ENCODE assay signal across 25 cellular contexts in genomic region chr6:31906122-31906521, GRCh38. TPM values are rescaled to one million over a fixed set of nuclear protein-coding genes. Genes with fewer than 3 reads are reported as not detected.
DNase-seq lines count a peak whose midpoint lies in the region; ATAC-seq and TF ChIP-seq lines count a peak whose summit lies in the region.
"Had no signal": no experiment of that assay in that cellular context is flagged by ENCODE, and none has a peak within 500 bp of the region (broad histone marks: within the 10 kb centered on the region; RNA-seq: fewer than 3 reads in every experiment).

No MANE protein-coding gene starts in this region.

- CTCF ChIA-PET in IMR-90 (lab: Yijun Ruan, JAX) = interaction anchor here (2.1 kb wide), 1 partner anchor 46 kb away, joined by 10 read pairs; no protein-coding TSS in a partner anchor

- H3K27ac ChIP-seq in IMR-90 (ENCODE audit: insufficient read depth, low read length) = no peak overlapping the region
- H3K27ac ChIP-seq in spleen = no peak overlapping the region
- H3K27ac ChIP-seq: colonic mucosa, foreskin keratinocyte, left lung, SJSA1, thoracic aorta had no signal

- H3K79me1 ChIP-seq in IMR-90 (ENCODE audit: low read depth in 1 of 2, low read length in 2 of 2) = peaks cover 0 to 5% of the 10 kb centered on the region in 2 experiments; a peak in 2 of 4 replicates

- H4K91ac ChIP-seq in IMR-90 (ENCODE audit: insufficient read depth, low read depth, low read length) = peak overlapping the region; percentile 32

- no TSS peak for BruUV-seq in IMR-90 (replicated peaks; lab: Mats Ljungman, UMichigan)

- H3K18ac ChIP-seq in IMR-90 (ENCODE audit: low read depth, low read length) = no peak overlapping the region

- H3K4me1 Mint-ChIP-seq in glutamatergic neuron (ENCODE audit: low read depth, unreplicated experiment) = peaks cover 3% of the 10 kb centered on the region
- peaks cover 27% of the 10 kb centered on the region for H3K4me1 Mint-ChIP-seq in activated T-cell treated with anti-CD3 and anti-CD28 coated beads, Interleukin-2, amount 50 U/mL, for 72 hours (ENCODE audit: low read depth)

- peak overlapping the region; percentile 10; the same call in 1 of the 3 replicates for H2BK15ac ChIP-seq in IMR-90 (ENCODE audit: low read depth, low read length)

- peaks cover 9% of the 10 kb centered on the region for H3K9me3 Mint-ChIP-seq in glutamatergic neuron (ENCODE audit: unreplicated experiment)
- no peaks in the 10 kb centered on the region for H3K9me3 Mint-ChIP-seq in activated T-cell treated with anti-CD3 and anti-CD28 coated beads, Interleukin-2, amount 50 U/mL, for 72 hours
- H3K9me3 Mint-ChIP-seq: activated naive CD4-positive, alpha-beta T cell treated with anti-CD3 and anti-CD28 coated beads, Interleukin-2, amount 50 U/mL, for 24 hours; stimulated activated naive CD8-positive, alpha-beta T cell treated with anti-CD3 and anti-CD28 coated beads, Interleukin-15, Interleukin-2, amounts not matched to agents 100 ng/mL and 50 ng/mL, for 24 hours had no signal

- TF ChIP-seq CTCF in IMR-90 (conservative IDR thresholded peaks at IDR 0.05; ENCODE audit: low read depth, low read length) = no peak
- TF ChIP-seq CTCF in glutamatergic neuron (IDR thresholded peaks at IDR 0.05; ENCODE audit: partially characterized antibody, unreplicated experiment) = no peak
- TF ChIP-seq CTCF in spleen (IDR thresholded peaks at IDR 0.05 in 8 of 11, conservative IDR thresholded peaks at IDR 0.05 in 3 of 11) = no peak
- no peak for TF ChIP-seq CTCF in omental fat pad (IDR thresholded peaks at IDR 0.05)

- DNase-seq in NCI-H2227 (lab: John Stamatoyannopoulos, UW; ENCODE audit: unreplicated experiment) (peak; percentile 27), NCI-H2227 treated with DMSO at 0.1 percent for 48 hours (lab: John Stamatoyannopoulos, UW) (no peak), IMR-90 (no peak), glutamatergic neuron (no peak), spleen (peak; percentile 9), NCI-H1417 treated with DMSO at 0.1 percent for 48 hours (lab: John Stamatoyannopoulos, UW) (no peak), omental fat pad (ENCODE audit: low spot score) (no peak)
- DNase-seq in activated T-cell treated with anti-CD3 and anti-CD28 coated beads, Interleukin-2, amount 50 U/mL, for 72 hours = no peak
- DNase-seq: colonic mucosa, DMS 273 treated with DMSO at 0.1 percent for 48 hours, foreskin keratinocyte, GDM1, Karpas-422, left lung, MV-4-11, NCI-H146, NCI-H524 treated with DMSO at 0.1 percent for 48 hours had no signal

- H3K4me3 ChIP-seq in IMR-90 (ENCODE audit: insufficient read depth, low read depth, low read length) = no peak overlapping the region
- no peak overlapping the region for H3K4me3 ChIP-seq in spleen
- H3K4me3 ChIP-seq: colonic mucosa, HAP-1, left lung, SJSA1, thoracic aorta had no signal

- peak overlapping the region; percentile 28 for H3K4me3 Mint-ChIP-seq in glutamatergic neuron (ENCODE audit: unreplicated experiment)
- H3K4me3 Mint-ChIP-seq in activated T-cell treated with anti-CD3 and anti-CD28 coated beads, Interleukin-2, amount 50 U/mL, for 72 hours = no peak overlapping the region
- H3K4me3 Mint-ChIP-seq: activated naive CD4-positive, alpha-beta T cell treated with anti-CD3 and anti-CD28 coated beads, Interleukin-2, amount 50 U/mL, for 24 hours; stimulated activated naive CD8-positive, alpha-beta T cell treated with anti-CD3 and anti-CD28 coated beads, Interleukin-15, Interleukin-2, amounts not matched to agents 100 ng/mL and 50 ng/mL, for 24 hours had no signal

- peak overlapping the region; percentile 46 for H3K27ac Mint-ChIP-seq in glutamatergic neuron (ENCODE audit: unreplicated experiment)
- no peak overlapping the region for H3K27ac Mint-ChIP-seq in activated T-cell treated with anti-CD3 and anti-CD28 coated beads, Interleukin-2, amount 50 U/mL, for 72 hours
- H3K27ac Mint-ChIP-seq: stimulated activated naive CD8-positive, alpha-beta T cell treated with anti-CD3 and anti-CD28 coated beads, Interleukin-15, Interleukin-2, amounts not matched to agents 100 ng/mL and 50 ng/mL, for 24 hours had no signal

- H3K9ac ChIP-seq in IMR-90 (ENCODE audit: low read depth, low read length) = no peak overlapping the region; the same call in 1 of the 2 replicates

- dilution Hi-C loops in IMR-90 (cut with HindIII; ENCODE audit: low sequenced_read_pairs, unreplicated experiment) = no loop called here

- H2BK120ac ChIP-seq in IMR-90 (ENCODE audit: low read depth, low read length) = no peak overlapping the region; the same call in 1 of the 2 replicates

- no peaks in the 10 kb centered on the region for H3K9me3 ChIP-seq in IMR-90 (ENCODE audit: control insufficient read depth, insufficient read depth, low read length)
- no peaks in the 10 kb centered on the region for H3K9me3 ChIP-seq in spleen
- H3K9me3 ChIP-seq: colonic mucosa, HAP-1, left lung, SJSA1, thoracic aorta had no signal

- H2BK20ac ChIP-seq in IMR-90 (ENCODE audit: low read depth, low read length) = 0 out of 2 replicates have a peak overlapping the region, but pooled peaks have one; percentile 15

- H2AK5ac ChIP-seq in IMR-90 (ENCODE audit: low read depth, low read length) = peak overlapping the region; percentile 30; the same call in 1 of the 2 replicates

- no peaks in the 10 kb centered on the region for H3K36me3 Mint-ChIP-seq in glutamatergic neuron (ENCODE audit: unreplicated experiment)
- H3K36me3 Mint-ChIP-seq in activated T-cell treated with anti-CD3 and anti-CD28 coated beads, Interleukin-2, amount 50 U/mL, for 72 hours (ENCODE audit: insufficient read depth in 2 of 2) = no peaks in the 10 kb centered on the region
- H3K36me3 Mint-ChIP-seq: activated naive CD4-positive, alpha-beta T cell treated with anti-CD3 and anti-CD28 coated beads, Interleukin-2, amount 50 U/mL, for 24 hours had no signal

- TF ChIP-seq RAD21 in IMR-90 (IDR thresholded peaks at IDR 0.05; ENCODE audit: low read length) = no peak

- H2BK5ac ChIP-seq in IMR-90 (ENCODE audit: low read depth, low read length, poor library complexity, severe bottlenecking) = no peak overlapping the region

- H3K23ac ChIP-seq in IMR-90 (ENCODE audit: low read depth, low read length) = no peak overlapping the region

- no peak overlapping the region for H4K8ac ChIP-seq in IMR-90 (ENCODE audit: low read depth in 2 of 2, low read length in 2 of 2)

- ATAC-seq in IMR-90 (ENCODE audit: low read depth) (no peak), omental fat pad (ENCODE audit: low FRiP score) (no peak)
- ATAC-seq in activated T-cell treated with anti-CD3 and anti-CD28 coated beads, Interleukin-2, amount 50 U/mL, for 72 hours (replicated peaks in 1 of 2) = no peak
- ATAC-seq: esophagus mucosa, foreskin keratinocyte, left lung had no signal

- H3K36me3 ChIP-seq in IMR-90 (ENCODE audit: control insufficient read depth, insufficient read depth, low read length) (no peaks in the 10 kb centered on the region), spleen (no peaks in the 10 kb centered on the region)
- H3K36me3 ChIP-seq: colonic mucosa, HAP-1, left lung, thoracic aorta had no signal

- H3K14ac ChIP-seq in IMR-90 (replicated peaks; ENCODE audit: low read depth, low read length) = no peak overlapping the region

- peaks cover 9% of the 10 kb centered on the region; the same call in 1 of the 2 replicates for H3K9me1 ChIP-seq in IMR-90 (ENCODE audit: insufficient read depth, low read length)

- no peak overlapping the region for H3K56ac ChIP-seq in IMR-90 (ENCODE audit: extremely low read depth, insufficient read depth, low read length)

- no peak overlapping the region for H2AK9ac ChIP-seq in IMR-90 (replicated peaks; ENCODE audit: low read depth, low read length, poor library complexity)

- 45% methylated on average over 2 of the region's 4 CpGs; no CpG with 5 or more reads in 1 of the 2 experiments for WGBS in IMR-90 (ENCODE audit: extremely low coverage in 2 of 2, insufficient read length in 1 of 2), 2 experiments
- WGBS in spleen, 5 donors = 57 to 75% (median 60%) methylated on average over 4 of the region's 4 CpGs

- no peak for TF ChIP-seq POLR2A in IMR-90 (IDR thresholded peaks at IDR 0.05; ENCODE audit: low read depth, low read length)
- TF ChIP-seq POLR2A in spleen (IDR thresholded peaks at IDR 0.05) = no peak

- H3K4me2 ChIP-seq in IMR-90 (ENCODE audit: low read depth, low read length) = no peak overlapping the region

- no peaks in the 10 kb centered on the region for H4K20me1 ChIP-seq in IMR-90 (ENCODE audit: insufficient read depth, low read length)

- H2AFZ ChIP-seq in IMR-90 (replicated peaks; ENCODE audit: low read length, poor library complexity) = peak overlapping the region; percentile 25

- POLR2A ChIA-PET in IMR-90 (lab: Charles Lee; ENCODE audit: unreplicated experiment) = no interaction called here

- H3K4me1 ChIP-seq in IMR-90 (ENCODE audit: control insufficient read depth, insufficient read depth, low read length) (peaks cover 8% of the 10 kb centered on the region), spleen (peaks cover 10 to 27% (median 14%) of the 10 kb centered on the region in 6 donors)
- H3K4me1 ChIP-seq: colonic mucosa, HAP-1 had no signal

- H4K5ac ChIP-seq in IMR-90 (ENCODE audit: low read depth, low read length) = no peak overlapping the region

- in situ Hi-C loops in IMR-90 (cut with MboI; ENCODE audit: low sequenced_read_pairs) = no loop called here

- intact Hi-C loops in IMR-90 (cut with micrococcal nuclease) = no loop called here
- intact Hi-C loops in spleen (cut with DNase I; ENCODE audit: low total_unique reads) = no loop called here

- H3K4ac ChIP-seq in IMR-90 (ENCODE audit: low read depth, low read length) = no peak overlapping the region; the same call in 1 of the 2 replicates

- H3K27me3 Mint-ChIP-seq in glutamatergic neuron (ENCODE audit: unreplicated experiment) = peaks cover 10% of the 10 kb centered on the region
- H3K27me3 Mint-ChIP-seq in activated T-cell treated with anti-CD3 and anti-CD28 coated beads, Interleukin-2, amount 50 U/mL, for 72 hours (ENCODE audit: low read depth) = peaks cover 9% of the 10 kb centered on the region
- H3K27me3 Mint-ChIP-seq: activated naive CD4-positive, alpha-beta T cell treated with anti-CD3 and anti-CD28 coated beads, Interleukin-2, amount 50 U/mL, for 24 hours had no signal

- H3K27me3 ChIP-seq in IMR-90 (ENCODE audit: control insufficient read depth, insufficient read depth, low read length) (no peaks in the 10 kb centered on the region), spleen (replicated peaks in 1 of 7) (peaks cover 0 to 5% (median 0%) of the 10 kb centered on the region in 7 donors)
- H3K27me3 ChIP-seq: colonic mucosa, left lung, SJSA1 had no signal

RNA-seq across cellular contexts. Expression of gene ZBTB12, which starts 4.2 kb away (rescaled TPM):
- total RNA-seq in IMR-90 (2012; rRNA removed) = 2.0 and 2.5 TPM in 2 replicates
- polyA plus RNA-seq in IMR-90 (2012; rRNA removed) = 8.1 and 8.5 TPM in 2 replicates
- 2.5 and 4.5 TPM in 2 replicates for polyA plus RNA-seq in IMR-90 (2012; cell fraction: cytosol; rRNA removed)
- 2.0 and 2.9 TPM in 2 replicates for polyA plus RNA-seq in IMR-90 (2012; cell fraction: nucleus; rRNA removed; ENCODE audit: low replicate concordance)
- 16.2 TPM for total RNA-seq in glutamatergic neuron (ENCODE audit: unreplicated experiment)
- 1 to 10 TPM; 1.3 to 4.6 (median 4.2) TPM for total RNA-seq in spleen
- polyA plus RNA-seq in spleen = 1 to 10 TPM; 1.5 to 4.3 (median 2.4) TPM
- 1 to 10 TPM in 1 of 2 donors, under 1 TPM in 1; 0.88 to 1.9 TPM for total RNA-seq in activated T-cell treated with anti-CD3 and anti-CD28 coated beads, Interleukin-2, amount 50 U/mL, for 72 hours
- total RNA-seq in omental fat pad = 1 to 10 TPM in 3 of 4 donors, under 1 TPM in 1; 0.48 to 1.9 (median 1.4) TPM

RNA-seq across cellular contexts. Expression of gene EHMT2, which starts 8.6 kb away (rescaled TPM):
- total RNA-seq in IMR-90 (2012; rRNA removed) (36.4 and 38.0 TPM in 2 replicates), glutamatergic neuron (ENCODE audit: unreplicated experiment) (113 TPM), spleen (10 to 100 TPM; 38.6 to 60.7 (median 49.0) TPM), omental fat pad (10 to 100 TPM; 17.4 to 25.9 (median 20.0) TPM)
- polyA plus RNA-seq in IMR-90 (2012; rRNA removed) (47.7 and 51.2 TPM in 2 replicates), spleen (10 to 100 TPM; 36.5 to 66.1 (median 57.7) TPM)
- polyA plus RNA-seq in IMR-90 (2012; cell fraction: cytosol; rRNA removed) = 31.6 and 49.6 TPM in 2 replicates
- polyA plus RNA-seq in IMR-90 (2012; cell fraction: nucleus; rRNA removed; ENCODE audit: low replicate concordance) = 155 and 310 TPM in 2 replicates
- total RNA-seq in activated T-cell treated with anti-CD3 and anti-CD28 coated beads, Interleukin-2, amount 50 U/mL, for 72 hours = 10 to 100 TPM; 49.2 to 64.7 TPM

RNA-seq across cellular contexts. Expression of gene C2, which starts 21.4 kb away (rescaled TPM):
- total RNA-seq in IMR-90 (2012; rRNA removed) (under 0.01 and 0.18 TPM in 2 replicates), glutamatergic neuron (ENCODE audit: unreplicated experiment) (not detected), spleen (100 to 1,000 TPM in 2 of 7 donors, 10 to 100 TPM in 5; 62.5 to 173 (median 83.2) TPM), omental fat pad (10 to 100 TPM; 30.6 to 96.1 (median 46.0) TPM)
- polyA plus RNA-seq in IMR-90 (2012; rRNA removed) (0.19 and 0.26 TPM in 2 replicates), spleen (10 to 100 TPM; 17.2 to 28.4 (median 25.4) TPM)
- polyA plus RNA-seq in IMR-90 (2012; cell fraction: cytosol; rRNA removed) = 0.33 and 0.40 TPM in 2 replicates
- 0.30 and 0.69 TPM in 2 replicates for polyA plus RNA-seq in IMR-90 (2012; cell fraction: nucleus; rRNA removed; ENCODE audit: low replicate concordance)
- total RNA-seq in activated T-cell treated with anti-CD3 and anti-CD28 coated beads, Interleukin-2, amount 50 U/mL, for 72 hours = 1 to 10 TPM; 3.4 to 5.1 TPM
- total RNA-seq: foreskin keratinocyte had no signal

RNA-seq across cellular contexts. Expression of gene SLC44A4, which starts 27.3 kb away (rescaled TPM):
- 0.36 TPM in 1 of 2 replicates, not detected in the other for total RNA-seq in IMR-90 (2012; rRNA removed)
- polyA plus RNA-seq in IMR-90 (2012; rRNA removed) = 0.14 and 0.19 TPM in 2 replicates
- polyA plus RNA-seq in IMR-90 (2012; cell fraction: cytosol; rRNA removed) = 0.26 and 0.84 TPM in 2 replicates
- polyA plus RNA-seq in IMR-90 (2012; cell fraction: nucleus; rRNA removed; ENCODE audit: low replicate concordance) = 0.23 and 0.28 TPM in 2 replicates
- total RNA-seq in glutamatergic neuron (ENCODE audit: unreplicated experiment) = not detected
- 1 to 10 TPM; 1.0 to 5.9 (median 3.3) TPM for total RNA-seq in spleen
- under 1 TPM; 0.20 to 0.83 (median 0.26) TPM for polyA plus RNA-seq in spleen
- under 1 TPM; 0.22 to 0.23 TPM for total RNA-seq in activated T-cell treated with anti-CD3 and anti-CD28 coated beads, Interleukin-2, amount 50 U/mL, for 72 hours
- under 1 TPM in 3 of 4 donors, not detected in 1; 0.19 to 0.84 (median 0.38) TPM for total RNA-seq in omental fat pad
- total RNA-seq: osteocyte, SJSA1 had no signal

RNA-seq across cellular contexts. Expression of gene CFB, which starts 39.8 kb away (rescaled TPM):
- total RNA-seq in IMR-90 (2012; rRNA removed) (1.4 and 1.8 TPM in 2 replicates), glutamatergic neuron (ENCODE audit: unreplicated experiment) (not detected), spleen (10 to 100 TPM in 6 of 7 donors, 1 to 10 TPM in 1; 5.4 to 35.8 (median 20.1) TPM), omental fat pad (1,000 to 10,000 TPM in 1 of 4 donors, 100 to 1,000 TPM in 2, 10 to 100 TPM in 1; 16.7 to 1,024 (median 264) TPM)
- polyA plus RNA-seq in IMR-90 (2012; rRNA removed) (5.8 and 6.1 TPM in 2 replicates), spleen (10 to 100 TPM; 24.1 to 31.2 (median 24.3) TPM)
- 4.1 and 5.2 TPM in 2 replicates for polyA plus RNA-seq in IMR-90 (2012; cell fraction: cytosol; rRNA removed)
- 15.4 and 32.5 TPM in 2 replicates for polyA plus RNA-seq in IMR-90 (2012; cell fraction: nucleus; rRNA removed; ENCODE audit: low replicate concordance)
- total RNA-seq in activated T-cell treated with anti-CD3 and anti-CD28 coated beads, Interleukin-2, amount 50 U/mL, for 72 hours = 1 to 10 TPM; 1.1 to 3.5 TPM
- total RNA-seq: HT1080 had no signal

Comparison
In these comparisons a context has a peak if more than half of its experiments do, and no peak if none do; other contexts are left out.
1. DNase-seq: peak in NCI-H2227 (single experiment) and spleen (single experiment); none in NCI-H2227 treated with DMSO at 0.1 percent for 48 hours (single experiment), IMR-90 (single experiment), glutamatergic neuron (single experiment), NCI-H1417 treated with DMSO at 0.1 percent for 48 hours (single experiment), activated T-cell treated with anti-CD3 and anti-CD28 coated beads, Interleukin-2, amount 50 U/mL, for 72 hours (0 of 2) and omental fat pad (single experiment).
2. RNA of gene C2, which starts 21.4 kb away (total RNA-seq): 62.5 to 173 TPM in spleen and 30.6 to 96.1 TPM in omental fat pad; 3.4 to 5.1 TPM in activated T-cell treated with anti-CD3 and anti-CD28 coated beads, Interleukin-2, amount 50 U/mL, for 72 hours, not detected in glutamatergic neuron (single experiment) and under 0.01 to 0.18 TPM in IMR-90; every median in the first group is over 4 times any median in the second.